ENCODE assay signal across 1 cellular context in genomic region chr21:46255166-46255565, GRCh38.
TF ChIP-seq lines count a peak whose summit lies in the region.

No MANE protein-coding gene starts in this region.

TF ChIP-seq in K562, 482 proteins besides CTCF, POLR2A, EP300 and RAD21:
- TF ChIP-seq RBM22 (IDR thresholded peaks at IDR 0.05; ENCODE audit: low read depth, low read length, poor library complexity, severe bottlenecking) (peak; percentile 63), NR2F6 (CRISPR knock-in tag; IDR thresholded peaks at IDR 0.05) (no peak), POLR2G (IDR thresholded peaks at IDR 0.05; ENCODE audit: low read depth, low read length) (peak; percentile 54)
